1 cellular context compared by ENCODE assay signal in genomic region chr5:134767528-134768291, GRCh38.
TF ChIP-seq lines count a peak whose summit lies in the region.

No MANE protein-coding gene starts in this region.

TF ChIP-seq in IMR-90, 13 proteins besides CTCF, POLR2A, EP300 and RAD21:
- TF ChIP-seq CEBPB (IDR thresholded peaks at IDR 0.05; ENCODE audit: low read depth, low read length) = 0 out of 2 replicates have a peak, but pooled peaks have one; percentile 12
